10 cellular contexts compared by ENCODE assay signal in genomic region chr20:32480361-32481199, GRCh38.
DNase-seq lines count a peak whose midpoint lies in the region; ATAC-seq, FAIRE-seq and TF ChIP-seq lines count a peak whose summit lies in the region.
"Had no signal": no experiment of that assay in that cellular context is flagged by ENCODE, and none has a peak within 500 bp of the region (broad histone marks: within the 10 kb centered on the region; RNA-seq: fewer than 3 reads in every experiment).

No MANE protein-coding gene starts in this region.

- H3K14ac ChIP-seq in H9 (ENCODE audit: insufficient read depth, low read length): no peak overlapping the region

- H3K56ac ChIP-seq in H9 (ENCODE audit: insufficient read length, low read depth, low read length): no peak overlapping the region

- peaks cover 2% of the 10 kb centered on the region for H3K79me1 ChIP-seq in H9 (ENCODE audit: insufficient read depth, low read depth, low read length, poor library complexity, severe bottlenecking)

- H3K9ac ChIP-seq in H9 (ENCODE audit: extremely low read depth, insufficient read length, low read length) (no peak overlapping the region), rectal smooth muscle tissue (ENCODE audit: low read length) (peak overlapping the region; percentile 17)

- H3K4me3 Mint-ChIP-seq in H9: peak overlapping the region; percentile 50 to 92; a peak in 2 of 5 replicates

- no peak overlapping the region for H3K4ac ChIP-seq in H9 (ENCODE audit: low read depth, low read length)

- H3K27ac ChIP-seq in H9 (ENCODE audit: insufficient read length, low read depth, low read length) (no peak overlapping the region), rectal smooth muscle tissue (ENCODE audit: low read depth, low read length) (peak overlapping the region; percentile 80)

- peaks cover 12% of the 10 kb centered on the region for H3K23me2 ChIP-seq in H9 (ENCODE audit: insufficient read length, low read depth, low read length, poor library complexity, severe bottlenecking)

- H3K4me2 ChIP-seq in H9 (ENCODE audit: insufficient read depth, insufficient read length, low read length): no peak overlapping the region

- H3K36me3 ChIP-seq in rectal smooth muscle tissue (ENCODE audit: control insufficient read depth, insufficient read depth, low read length): no peaks in the 10 kb centered on the region

- peaks cover 4% of the 10 kb centered on the region for H3K27me3 Mint-ChIP-seq in H9 (ENCODE audit: low read depth)

- no peak overlapping the region for H4K5ac ChIP-seq in H9 (ENCODE audit: insufficient read length, low read depth, low read length)

- no peak for ATAC-seq in HG03354 (IDR thresholded peaks at IDR 0.05; ENCODE audit: poor library complexity, severe bottlenecking, unreplicated experiment)
- ATAC-seq in left lobe of liver: no peak

- TF ChIP-seq CTCF in H9 (conservative IDR thresholded peaks at IDR 0.05) (no peak), astrocyte of the spinal cord (IDR thresholded peaks at IDR 0.05; ENCODE audit: low read depth, low read length) (no peak)

- DNase-seq in H9 (peak; percentile 26), astrocyte of the spinal cord (ENCODE audit: low read depth, low spot score) (peak; percentile 34), islet precursor cell (peak; percentile 52), GM12891 (ENCODE audit: insufficient read length, low spot score) (no peak), left lobe of liver (ENCODE audit: low spot score) (no peak)
- no peak for DNase-seq in stimulated activated naive CD4-positive, alpha-beta T cell (lab: John Stamatoyannopoulos, UW)
- DNase-seq: NCI-H1048 had no signal

- in situ Hi-C loops in astrocyte of the spinal cord (cut with HindIII; ENCODE audit: low sequenced_read_pairs): no loop called here

- H2AK5ac ChIP-seq in H9 (ENCODE audit: insufficient read length, low read length): no peak overlapping the region

- no peaks in the 10 kb centered on the region for H3K9me3 Mint-ChIP-seq in H9
- H3K9me3 Mint-ChIP-seq: activated T-helper 2 cell treated with anti-CD3 and anti-CD28 coated beads, Interferon-gamma antibody, Interleukin-2, Interleukin-4, amounts not matched to agents 10 μg/mL and 5 μg/mL and 100 μg/mL, durations not matched to agents 14 hours and 24 hours and 36 hours had no signal

- peak overlapping the region in 1 of 3 experiments; percentile 84; a peak in 3 of 7 replicates for H3K27ac Mint-ChIP-seq in H9
- H3K27ac Mint-ChIP-seq: activated T-helper 2 cell treated with anti-CD3 and anti-CD28 coated beads, Interferon-gamma antibody, Interleukin-2, Interleukin-4, amounts not matched to agents 10 μg/mL and 5 μg/mL and 100 μg/mL, durations not matched to agents 14 hours and 24 hours and 36 hours had no signal

- WGBS in H9 (ENCODE audit: extremely low coverage, insufficient read length, low lambda C conversion rate): no CpG with 5 or more reads among the region's 12 CpGs

- no peak overlapping the region for H2BK120ac ChIP-seq in H9 (ENCODE audit: low read depth, low read length, poor library complexity, severe bottlenecking)

- no peak overlapping the region for H2AFZ ChIP-seq in H9 (ENCODE audit: low read length)

- H3K4me1 ChIP-seq in H9 (ENCODE audit: insufficient read depth, low read length): peaks cover 8% of the 10 kb centered on the region; the same call in 1 of the 2 replicates
- H3K4me1 ChIP-seq in rectal smooth muscle tissue (ENCODE audit: control insufficient read depth, insufficient read depth, low read length): peaks cover 39% of the 10 kb centered on the region

- no peak for TF ChIP-seq POLR2A in GM12891 (IDR thresholded peaks at IDR 0.05; ENCODE audit: low read depth, low read length)

- no peak overlapping the region for H2BK5ac ChIP-seq in H9 (ENCODE audit: insufficient read length, low read length)

- no peak overlapping the region for H4K91ac ChIP-seq in H9 (ENCODE audit: insufficient read length, low read depth, low read length)

- no peak overlapping the region for H3K23ac ChIP-seq in H9 (ENCODE audit: insufficient read length, low read depth, low read length)

- H2BK12ac ChIP-seq in H9 (ENCODE audit: insufficient read length, low read depth, low read length): no peak overlapping the region

- no peaks in the 10 kb centered on the region for H4K20me1 ChIP-seq in H9 (ENCODE audit: control insufficient read depth, insufficient read depth, insufficient read length)

- no peak overlapping the region for H3K18ac ChIP-seq in H9 (ENCODE audit: insufficient read length, low read depth, low read length)

- no peak overlapping the region for H2BK15ac ChIP-seq in H9 (ENCODE audit: low read depth, low read length)

- H3K27me3 ChIP-seq in H9 (ENCODE audit: insufficient read depth, low read length) (no peaks in the 10 kb centered on the region), rectal smooth muscle tissue (ENCODE audit: control insufficient read depth, insufficient read depth, low read length) (no peaks in the 10 kb centered on the region)

- peak overlapping the region; percentile 72 for H3K4me3 ChIP-seq in astrocyte of the spinal cord (ENCODE audit: low read depth, low read length)
- H3K4me3 ChIP-seq in rectal smooth muscle tissue (ENCODE audit: low read length): peak overlapping the region; percentile 17

- H2BK20ac ChIP-seq in H9 (ENCODE audit: low read depth, low read length, poor library complexity, severe bottlenecking): no peak overlapping the region

- no peaks in the 10 kb centered on the region for H3K9me3 ChIP-seq in H9 (ENCODE audit: control insufficient read depth, low read depth, low read length)

- H3K79me2 ChIP-seq in H9 (ENCODE audit: insufficient read depth, low read length): peaks cover 31% of the 10 kb centered on the region; the same call in 1 of the 2 replicates

- FAIRE-seq in GM12891 (lab: Jason Lieb, UNC): no peak

- H3K4me1 Mint-ChIP-seq in H9: peaks cover 53 to 62% of the 10 kb centered on the region in 2 experiments

- H3T11ph ChIP-seq in H9 (ENCODE audit: low read length): no peak overlapping the region

- peaks cover 0 to 2% (median 0%) of the 10 kb centered on the region in 3 experiments; a peak in 2 of 7 replicates for H3K36me3 Mint-ChIP-seq in H9 (ENCODE audit: insufficient read depth in 1 of 3, low read depth in 3 of 3)

- H4K8ac ChIP-seq in H9 (replicated peaks; ENCODE audit: insufficient read length, low read depth, low read length): no peak overlapping the region

TF ChIP-seq in GM12891, 5 proteins besides CTCF, POLR2A, EP300 and RAD21:
- no peak for TF ChIP-seq TAF1 (IDR thresholded peaks at IDR 0.05; ENCODE audit: low read depth, low read length)
TF ChIP-seq in GM12891: peak in this region for 0.

Comparison
In these comparisons a context has a peak if more than half of its experiments do, and no peak if none do; other contexts are left out.
1. DNase-seq: peak in H9 (single experiment), astrocyte of the spinal cord (single experiment) and islet precursor cell (single experiment); none in GM12891 (single experiment), stimulated activated naive CD4-positive, alpha-beta T cell (0 of 6) and left lobe of liver (single experiment).